Comparison of ENCODE assay signal across 13 cellular contexts in the genomic region with DNA sequence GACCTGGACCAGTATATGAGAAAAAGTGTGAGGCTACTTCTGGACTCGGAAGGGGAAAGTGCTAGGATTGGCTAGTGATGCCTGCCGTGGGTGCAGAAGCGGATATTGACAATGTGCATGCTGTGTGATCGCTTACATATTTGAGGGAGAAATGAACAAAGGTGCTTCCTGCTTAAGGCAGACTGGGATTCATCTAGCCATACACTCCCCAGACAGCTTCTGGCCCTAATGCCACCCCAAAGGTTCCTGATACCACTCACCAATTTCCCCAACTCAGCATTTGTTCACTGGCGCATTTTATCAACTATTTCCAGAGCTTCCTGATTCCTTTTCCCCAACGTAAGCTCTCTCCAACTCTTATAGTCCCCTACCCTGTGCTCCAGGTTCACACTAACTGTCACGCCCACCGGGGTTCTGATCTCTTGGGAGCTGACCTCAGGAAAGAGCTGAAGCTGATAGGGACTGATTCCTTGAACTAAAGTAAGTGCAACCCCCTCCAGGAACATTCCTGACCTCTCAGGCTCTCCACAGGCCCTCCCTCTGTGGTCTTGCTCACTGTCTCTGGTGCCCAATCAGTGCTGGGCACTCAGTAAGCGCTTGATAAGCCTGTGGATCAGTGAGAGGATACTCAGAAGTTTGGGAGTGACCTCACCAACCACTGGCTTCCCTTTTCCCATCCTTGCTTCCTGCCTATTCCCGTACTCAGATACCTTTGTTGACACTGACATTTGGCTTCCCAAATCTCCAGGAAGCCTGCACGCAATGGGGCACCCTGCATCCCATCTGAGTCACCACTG.
DNase-seq lines count a peak whose midpoint lies in the region; ATAC-seq, FAIRE-seq and TF ChIP-seq lines count a peak whose summit lies in the region.
"Had no signal": no experiment of that assay in that cellular context is flagged by ENCODE, and none has a peak within 500 bp of the region (broad histone marks: within the 10 kb centered on the region; RNA-seq: fewer than 3 reads in every experiment).

No MANE protein-coding gene starts in this region.

- H3K4me1 ChIP-seq in kidney (ENCODE audit: control insufficient read depth in 1 of 2, insufficient read depth in 1 of 2, low read depth in 1 of 2, low read length in 2 of 2) = peaks cover 0 to 12% of the 10 kb centered on the region in 2 donors

- no peak for TF ChIP-seq CTCF in natural killer cell (IDR thresholded peaks at IDR 0.05)
- no peak for TF ChIP-seq CTCF in brain microvascular endothelial cell (IDR thresholded peaks at IDR 0.05; ENCODE audit: low read depth, low read length, missing control alignments)
- TF ChIP-seq CTCF in kidney (IDR thresholded peaks at IDR 0.05; ENCODE audit: borderline replicate concordance, extremely low read depth, insufficient read depth) = no peak
- TF ChIP-seq CTCF in coronary artery (IDR thresholded peaks at IDR 0.05) = no peak

- H3K36me3 Mint-ChIP-seq in natural killer cell treated with Interleukin-12 subunit alpha and Interleukin-12 subunit beta and Interleukin-15 and Interleukin-18, amount 100 ng/mL, for 72 hours = no peaks in the 10 kb centered on the region
- H3K36me3 Mint-ChIP-seq in natural killer cell = no peaks in the 10 kb centered on the region
- H3K36me3 Mint-ChIP-seq: type B pancreatic cell had no signal

- peak; percentile 41 for DNase-seq in natural killer cell treated with Interleukin-12 subunit alpha and Interleukin-12 subunit beta and Interleukin-15 and Interleukin-18, amount 100 ng/mL, for 72 hours (ENCODE audit: low spot score)
- no peak for DNase-seq in natural killer cell
- DNase-seq in brain microvascular endothelial cell = peak; percentile 66
- DNase-seq in kidney = peak; percentile 15
- no peak for DNase-seq in coronary artery (ENCODE audit: low spot score)
- DNase-seq in activated CD4-positive, alpha-beta T cell treated with anti-CD3 and anti-CD28 coated beads, Interleukin-2, amount 50 U/mL, for 1 hour = no peak
- no peak for DNase-seq in RPMI8226
- DNase-seq: amygdala, GOT3, MM.1S, NCI-H510A had no signal

- H3K4me3 Mint-ChIP-seq in natural killer cell treated with Interleukin-12 subunit alpha and Interleukin-12 subunit beta and Interleukin-15 and Interleukin-18, amount 100 ng/mL, for 72 hours = no peak overlapping the region
- no peak overlapping the region for H3K4me3 Mint-ChIP-seq in natural killer cell
- H3K4me3 Mint-ChIP-seq: type B pancreatic cell had no signal

- no peak for FAIRE-seq in kidney (lab: Jason Lieb, UNC)

- ATAC-seq in natural killer cell treated with Interleukin-12 subunit alpha and Interleukin-12 subunit beta and Interleukin-15 and Interleukin-18, amount 100 ng/mL, for 72 hours = no peak
- no peak for ATAC-seq in natural killer cell
- no peak for ATAC-seq in activated CD4-positive, CD25-positive, alpha-beta regulatory T cell treated with anti-CD3 and anti-CD28 coated beads, Interleukin-2, amount 50 U/mL, for 24 hours

- H3K9me3 ChIP-seq in kidney (ENCODE audit: control insufficient read depth in 1 of 2, low read length in 2 of 2) = no peaks in the 10 kb centered on the region

- H3K4me3 ChIP-seq in brain microvascular endothelial cell (ENCODE audit: low read depth, low read length) (no peak overlapping the region), kidney (ENCODE audit: low read length in 2 of 2) (no peak overlapping the region), coronary artery (no peak overlapping the region)

- no peak overlapping the region for H3K27ac Mint-ChIP-seq in natural killer cell treated with Interleukin-12 subunit alpha and Interleukin-12 subunit beta and Interleukin-15 and Interleukin-18, amount 100 ng/mL, for 72 hours
- H3K27ac Mint-ChIP-seq in natural killer cell = no peak overlapping the region
- H3K27ac Mint-ChIP-seq: type B pancreatic cell had no signal

- H3K27me3 ChIP-seq in brain microvascular endothelial cell (replicated peaks) = no peaks in the 10 kb centered on the region

- peaks cover 0 to 6% of the 10 kb centered on the region in 2 donors for H3K27me3 Mint-ChIP-seq in natural killer cell treated with Interleukin-12 subunit alpha and Interleukin-12 subunit beta and Interleukin-15 and Interleukin-18, amount 100 ng/mL, for 72 hours
- peaks cover 0 to 3% of the 10 kb centered on the region in 2 donors for H3K27me3 Mint-ChIP-seq in natural killer cell (ENCODE audit: low read depth in 2 of 2)
- H3K27me3 Mint-ChIP-seq: type B pancreatic cell had no signal

- H3K9me3 Mint-ChIP-seq in natural killer cell treated with Interleukin-12 subunit alpha and Interleukin-12 subunit beta and Interleukin-15 and Interleukin-18, amount 100 ng/mL, for 72 hours = no peaks in the 10 kb centered on the region
- H3K9me3 Mint-ChIP-seq in natural killer cell = no peaks in the 10 kb centered on the region
- H3K9me3 Mint-ChIP-seq: type B pancreatic cell had no signal

- H3K4me1 Mint-ChIP-seq in natural killer cell treated with Interleukin-12 subunit alpha and Interleukin-12 subunit beta and Interleukin-15 and Interleukin-18, amount 100 ng/mL, for 72 hours (ENCODE audit: low read depth in 2 of 2) = peaks cover 14 to 26% of the 10 kb centered on the region in 2 donors
- H3K4me1 Mint-ChIP-seq in natural killer cell = peaks cover 10 to 15% of the 10 kb centered on the region in 2 donors

- H3K9ac ChIP-seq in kidney (ENCODE audit: low read length in 2 of 2) = no peak overlapping the region

- H3K36me3 ChIP-seq in brain microvascular endothelial cell (replicated peaks) (no peaks in the 10 kb centered on the region), kidney (ENCODE audit: control insufficient read depth in 1 of 2, insufficient read depth in 2 of 2, low read length in 2 of 2) (no peaks in the 10 kb centered on the region)

- intact Hi-C loops in natural killer cell (cut with micrococcal nuclease) = no loop called here
- intact Hi-C loops in kidney (cut with DNase I) = no loop called here

- peak overlapping the region; percentile 61 for H3K27ac ChIP-seq in brain microvascular endothelial cell
- no peak overlapping the region for H3K27ac ChIP-seq in kidney (ENCODE audit: low read depth in 2 of 2, low read length in 2 of 2)
- H3K27ac ChIP-seq in coronary artery = no peak overlapping the region

- in situ Hi-C loops in brain microvascular endothelial cell (cut with HindIII; ENCODE audit: low pct_ligation_motif_present, low sequenced_read_pairs) = no loop called here

Comparison
In these comparisons a context has a peak if more than half of its experiments do, and no peak if none do; other contexts are left out.
1. DNase-seq: peak in natural killer cell treated with Interleukin-12 subunit alpha and Interleukin-12 subunit beta and Interleukin-15 and Interleukin-18, amount 100 ng/mL, for 72 hours (single experiment), brain microvascular endothelial cell (single experiment) and kidney (single experiment); none in natural killer cell (single experiment), coronary artery (single experiment), activated CD4-positive, alpha-beta T cell treated with anti-CD3 and anti-CD28 coated beads, Interleukin-2, amount 50 U/mL, for 1 hour (single experiment) and RPMI8226 (single experiment).